In genomic region chr12:114667669-114668150, GRCh38 we compare ENCODE assay signal across 1 cellular context.
TF ChIP-seq lines count a peak whose summit lies in the region.

No MANE protein-coding gene starts in this region.

TF ChIP-seq in WTC11, 78 proteins besides CTCF, POLR2A, EP300 and RAD21 (continued from another document):
- TF ChIP-seq ZNF425 (CRISPR knock-in tag; conservative IDR thresholded peaks at IDR 0.05), result no peak
- TF ChIP-seq ZNF121 (CRISPR knock-in tag; IDR thresholded peaks at IDR 0.05), result no peak
- no peak for TF ChIP-seq FOXP4 (CRISPR knock-in tag; IDR thresholded peaks at IDR 0.05)
- no peak for TF ChIP-seq ZNF232 (CRISPR knock-in tag; IDR thresholded peaks at IDR 0.05)
- no peak for TF ChIP-seq ZNF281 (CRISPR knock-in tag; IDR thresholded peaks at IDR 0.05)
- TF ChIP-seq USF2 (CRISPR knock-in tag; IDR thresholded peaks at IDR 0.05), result no peak
- TF ChIP-seq GRHL2 (CRISPR knock-in tag; IDR thresholded peaks at IDR 0.05; ENCODE audit: insufficient replicate concordance, severe bottlenecking), result no peak
- TF ChIP-seq TCF7 (CRISPR knock-in tag; IDR thresholded peaks at IDR 0.05; ENCODE audit: low read depth), result no peak
